In genomic region chr1:7956218-7957032, GRCh38 we compare ENCODE assay signal across 15 cellular contexts. TPM values are rescaled to one million over a fixed set of nuclear protein-coding genes. Genes with fewer than 3 reads are reported as not detected.
A peak's percentile ranks its signal among the peaks of the same experiment; 100 is the strongest.
DNase-seq lines count a peak whose midpoint lies in the region; ATAC-seq lines count a peak whose summit lies in the region.
"Had no signal": no experiment of that assay in that cellular context is flagged by ENCODE, and none has a peak within 500 bp of the region (broad histone marks: within the 10 kb centered on the region; RNA-seq: fewer than 3 reads in every experiment).

No MANE protein-coding gene starts in this region.

- H3K27me3 Mint-ChIP-seq in activated naive CD4-positive, alpha-beta T cell treated with anti-CD3 and anti-CD28 coated beads, Interleukin-2, amount 10 ng/mL, durations not matched to agents 7 days and 5 days, result peaks cover 5% of the 10 kb centered on the region
- H3K27me3 Mint-ChIP-seq in activated naive CD4-positive, alpha-beta T cell treated with anti-CD3 and anti-CD28 coated beads for 36 hours (ENCODE audit: low read depth), result no peaks in the 10 kb centered on the region
- H3K27me3 Mint-ChIP-seq in stimulated activated memory B cell treated with anti-CD40 and anti-IgM and Interleukin-4, amounts not matched to agents 10 μg/mL and 1 μg/mL and 100 μg/mL, for 72 hours, result no peaks in the 10 kb centered on the region

- DNase-seq in activated naive CD4-positive, alpha-beta T cell treated with anti-CD3 and anti-CD28 coated beads, Interleukin-2, amount 10 ng/mL, durations not matched to agents 7 days and 5 days, result no peak
- no peak for DNase-seq in activated naive CD4-positive, alpha-beta T cell treated with anti-CD3 and anti-CD28 coated beads for 36 hours
- DNase-seq in NCI-H226 (peak; percentile 68), dedifferentiated amniotic fluid mesenchymal stem cell (ENCODE audit: extremely low spot score) (peak; percentile 39)
- DNase-seq in stimulated activated CD4-positive, alpha-beta T cell treated with anti-CD3 and anti-CD28 coated beads, Interleukin-12 subunit alpha, Interleukin-12 subunit beta, amount 100 ng/mL, for 4 hours, result no peak
- no peak for DNase-seq in stimulated activated CD4-positive, alpha-beta T cell treated with anti-CD3 and anti-CD28 coated beads, Interleukin-2, amount 100 ng/mL, for 48 hours
- DNase-seq: activated CD4-positive, CD25-positive, alpha-beta regulatory T cell; amniotic stem cell; C1 segment of cervical spinal cord; NCI-H1092; NCI-H446 treated with DMSO at 0.1 percent for 48 hours; Right ventricle myocardium superior had no signal

- no peak overlapping the region for H3K4me3 Mint-ChIP-seq in activated naive CD4-positive, alpha-beta T cell treated with anti-CD3 and anti-CD28 coated beads, Interleukin-2, amount 10 ng/mL, durations not matched to agents 7 days and 5 days
- no peak overlapping the region for H3K4me3 Mint-ChIP-seq in activated naive CD4-positive, alpha-beta T cell treated with anti-CD3 and anti-CD28 coated beads for 36 hours
- no peak overlapping the region for H3K4me3 Mint-ChIP-seq in stimulated activated memory B cell treated with anti-CD40 and anti-IgM and Interleukin-4, amounts not matched to agents 10 μg/mL and 1 μg/mL and 100 μg/mL, for 72 hours

- H3K27ac Mint-ChIP-seq in activated naive CD4-positive, alpha-beta T cell treated with anti-CD3 and anti-CD28 coated beads, Interleukin-2, amount 10 ng/mL, durations not matched to agents 7 days and 5 days, result peak overlapping the region; percentile 33
- H3K27ac Mint-ChIP-seq in activated naive CD4-positive, alpha-beta T cell treated with anti-CD3 and anti-CD28 coated beads for 36 hours, result no peak overlapping the region
- peak overlapping the region; percentile 99 for H3K27ac Mint-ChIP-seq in stimulated activated memory B cell treated with anti-CD40 and anti-IgM and Interleukin-4, amounts not matched to agents 10 μg/mL and 1 μg/mL and 100 μg/mL, for 72 hours

- intact Hi-C loops in activated naive CD4-positive, alpha-beta T cell treated with anti-CD3 and anti-CD28 coated beads for 36 hours (cut with micrococcal nuclease), result no loop called here

- peaks cover under 1% of the 10 kb centered on the region for H3K36me3 Mint-ChIP-seq in activated naive CD4-positive, alpha-beta T cell treated with anti-CD3 and anti-CD28 coated beads, Interleukin-2, amount 10 ng/mL, durations not matched to agents 7 days and 5 days
- peaks cover under 1% of the 10 kb centered on the region for H3K36me3 Mint-ChIP-seq in activated naive CD4-positive, alpha-beta T cell treated with anti-CD3 and anti-CD28 coated beads for 36 hours (ENCODE audit: low read depth)
- no peaks in the 10 kb centered on the region for H3K36me3 Mint-ChIP-seq in stimulated activated memory B cell treated with anti-CD40 and anti-IgM and Interleukin-4, amounts not matched to agents 10 μg/mL and 1 μg/mL and 100 μg/mL, for 72 hours

- CTCF ChIA-PET in activated naive CD4-positive, alpha-beta T cell treated with anti-CD3 and anti-CD28 coated beads, Interleukin-2, amount 10 ng/mL, durations not matched to agents 7 days and 5 days (lab: Charles Lee), result no interaction called here
- CTCF ChIA-PET in activated naive CD4-positive, alpha-beta T cell treated with anti-CD3 and anti-CD28 coated beads for 36 hours (lab: Charles Lee), result no interaction called here

- peaks cover 52% of the 10 kb centered on the region for H3K4me1 Mint-ChIP-seq in activated naive CD4-positive, alpha-beta T cell treated with anti-CD3 and anti-CD28 coated beads, Interleukin-2, amount 10 ng/mL, durations not matched to agents 7 days and 5 days
- H3K4me1 Mint-ChIP-seq in activated naive CD4-positive, alpha-beta T cell treated with anti-CD3 and anti-CD28 coated beads for 36 hours (ENCODE audit: low read depth), result peaks cover 34% of the 10 kb centered on the region
- peaks cover 34% of the 10 kb centered on the region for H3K4me1 Mint-ChIP-seq in stimulated activated memory B cell treated with anti-CD40 and anti-IgM and Interleukin-4, amounts not matched to agents 10 μg/mL and 1 μg/mL and 100 μg/mL, for 72 hours

- ATAC-seq in stimulated activated memory B cell treated with anti-CD40 and anti-IgM and Interleukin-4, amounts not matched to agents 10 μg/mL and 1 μg/mL and 100 μg/mL, for 72 hours, result no peak
- ATAC-seq in GM18520 (IDR thresholded peaks at IDR 0.05; ENCODE audit: unreplicated experiment), result no peak

- H3K9me3 Mint-ChIP-seq in activated naive CD4-positive, alpha-beta T cell treated with anti-CD3 and anti-CD28 coated beads, Interleukin-2, amount 10 ng/mL, durations not matched to agents 7 days and 5 days, result no peaks in the 10 kb centered on the region
- H3K9me3 Mint-ChIP-seq in activated naive CD4-positive, alpha-beta T cell treated with anti-CD3 and anti-CD28 coated beads for 36 hours, result no peaks in the 10 kb centered on the region
- no peaks in the 10 kb centered on the region for H3K9me3 Mint-ChIP-seq in stimulated activated memory B cell treated with anti-CD40 and anti-IgM and Interleukin-4, amounts not matched to agents 10 μg/mL and 1 μg/mL and 100 μg/mL, for 72 hours

RNA-seq across cellular contexts. Expression of gene PARK7, which starts 5.1 kb away (rescaled TPM):
- 100 to 1,000 TPM; 373 to 397 TPM for total RNA-seq in activated naive CD4-positive, alpha-beta T cell treated with anti-CD3 and anti-CD28 coated beads for 36 hours

RNA-seq across cellular contexts. Expression of gene TNFRSF9, which starts 15.8 kb away (rescaled TPM):
- total RNA-seq in activated naive CD4-positive, alpha-beta T cell treated with anti-CD3 and anti-CD28 coated beads for 36 hours, result 10 to 100 TPM; 10.5 to 11.6 TPM
- total RNA-seq: osteocyte, Right ventricle myocardium superior had no signal

Comparison
In these comparisons a context has a peak if more than half of its experiments do, and no peak if none do; other contexts are left out.
1. DNase-seq: peak in NCI-H226 (single experiment) and dedifferentiated amniotic fluid mesenchymal stem cell (single experiment); none in activated naive CD4-positive, alpha-beta T cell treated with anti-CD3 and anti-CD28 coated beads, Interleukin-2, amount 10 ng/mL, durations not matched to agents 7 days and 5 days (single experiment), activated naive CD4-positive, alpha-beta T cell treated with anti-CD3 and anti-CD28 coated beads for 36 hours (single experiment), stimulated activated CD4-positive, alpha-beta T cell treated with anti-CD3 and anti-CD28 coated beads, Interleukin-12 subunit alpha, Interleukin-12 subunit beta, amount 100 ng/mL, for 4 hours (single experiment) and stimulated activated CD4-positive, alpha-beta T cell treated with anti-CD3 and anti-CD28 coated beads, Interleukin-2, amount 100 ng/mL, for 48 hours (0 of 2).